12 cellular contexts compared by ENCODE assay signal in genomic region chr4:26076896-26077295, GRCh38.
DNase-seq lines count a peak whose midpoint lies in the region; ATAC-seq and TF ChIP-seq lines count a peak whose summit lies in the region.
"Had no signal": no experiment of that assay in that cellular context is flagged by ENCODE, and none has a peak within 500 bp of the region (broad histone marks: within the 10 kb centered on the region; RNA-seq: fewer than 3 reads in every experiment).

No MANE protein-coding gene starts in this region.

- peak overlapping the region; percentile 34 for H3K27ac ChIP-seq in epithelial cell of prostate
- H3K27ac ChIP-seq in spleen, result peak overlapping the region in 7 of 8 donors; percentile 65 to 92 (median 79)
- H3K27ac ChIP-seq: cardiac muscle cell had no signal

- no peak for DNase-seq in activated CD4-positive, alpha-beta T cell treated with anti-CD3 and anti-CD28 coated beads for 36 hours
- DNase-seq in activated CD4-positive, alpha-beta T cell treated with anti-CD3 and anti-CD28 coated beads for 48 hours, result no peak
- DNase-seq in RKO (ENCODE audit: low spot score) (peak; percentile 64), epithelial cell of prostate (ENCODE audit: low read depth, low spot score) (no peak), spleen (no peak), cerebellar nuclear complex (lab: John Stamatoyannopoulos, UW) (no peak), SK-N-DZ (ENCODE audit: low spot score) (no peak), SHP77 (lab: John Stamatoyannopoulos, UW) (no peak)
- DNase-seq: hypothalamus, NCI-H1048, small intestine had no signal

- no peak for ATAC-seq in activated CD4-positive, alpha-beta T cell treated with anti-CD3 and anti-CD28 coated beads for 36 hours

- H3K27me3 ChIP-seq in spleen (replicated peaks in 1 of 7), result peaks cover 0 to 6% (median 0%) of the 10 kb centered on the region in 7 donors
- H3K27me3 ChIP-seq: cardiac muscle cell had no signal

- POLR2A ChIA-PET in activated CD4-positive, alpha-beta T cell treated with anti-CD3 and anti-CD28 coated beads for 36 hours (lab: Charles Lee), result interaction anchor here (0.6 to 3.3 kb wide), 10 partner anchors 12 to 754 kb away, joined by 3 to 20 read pairs (median 6); partner anchors contain the start of gene RBPJ

- H3K36me3 Mint-ChIP-seq in activated CD4-positive, alpha-beta T cell treated with anti-CD3 and anti-CD28 coated beads for 36 hours (ENCODE audit: low read depth), result peaks cover 18% of the 10 kb centered on the region

- 72 to 84% (median 79%) methylated on average over 4 of the region's 4 CpGs for WGBS in spleen, 5 donors

- peaks cover 78% of the 10 kb centered on the region for H3K4me1 Mint-ChIP-seq in activated CD4-positive, alpha-beta T cell treated with anti-CD3 and anti-CD28 coated beads for 36 hours

- H3K9me3 Mint-ChIP-seq in activated CD4-positive, alpha-beta T cell treated with anti-CD3 and anti-CD28 coated beads for 36 hours (ENCODE audit: low read depth), result peaks cover 15% of the 10 kb centered on the region

- CTCF ChIA-PET in activated CD4-positive, alpha-beta T cell treated with anti-CD3 and anti-CD28 coated beads for 36 hours (lab: Charles Lee), result interaction anchor here (0.8 to 3.0 kb wide), 5 partner anchors 10 to 823 kb away, joined by 3 to 20 read pairs (median 3); partner anchors contain the start of gene RBPJ

- intact Hi-C loops in activated CD4-positive, alpha-beta T cell treated with anti-CD3 and anti-CD28 coated beads for 36 hours (cut with DNase I, micrococcal nuclease), result loop anchor here (1.0 to 5.0 kb wide), 9 partner anchors 11 to 925 kb away; partner anchors contain the start of gene SEL1L3 (in 1 of the 2)
- intact Hi-C loops in spleen (cut with DNase I; ENCODE audit: low total_unique reads), result no loop called here

- no peak overlapping the region for H3K4me3 Mint-ChIP-seq in activated CD4-positive, alpha-beta T cell treated with anti-CD3 and anti-CD28 coated beads for 36 hours

- H3K9me3 ChIP-seq in spleen, result peaks cover 0 to 8% (median 0%) of the 10 kb centered on the region in 8 donors

- no peak for TF ChIP-seq POLR2A in spleen (IDR thresholded peaks at IDR 0.05)

- H3K4me1 ChIP-seq in spleen, result peaks cover 3 to 73% (median 21%) of the 10 kb centered on the region in 6 donors

- peaks cover 6% of the 10 kb centered on the region for H3K27me3 Mint-ChIP-seq in activated CD4-positive, alpha-beta T cell treated with anti-CD3 and anti-CD28 coated beads for 36 hours

- H3K27ac Mint-ChIP-seq in activated CD4-positive, alpha-beta T cell treated with anti-CD3 and anti-CD28 coated beads for 36 hours, result peak overlapping the region; percentile 90

- TF ChIP-seq CTCF in spleen (IDR thresholded peaks at IDR 0.05 in 8 of 11, conservative IDR thresholded peaks at IDR 0.05 in 3 of 11), result no peak

- H3K36me3 ChIP-seq in spleen, result no peaks in the 10 kb centered on the region
- H3K36me3 ChIP-seq: cardiac muscle cell had no signal

- peak overlapping the region in 1 of 8 donors; percentile 6 for H3K4me3 ChIP-seq in spleen
- H3K4me3 ChIP-seq: cardiac muscle cell had no signal
